ENCODE assay signal across 10 cellular contexts in genomic region chr1:225422795-225423517, GRCh38. TPM values are rescaled to one million over a fixed set of nuclear protein-coding genes. Genes with fewer than 3 reads are reported as not detected.
DNase-seq lines count a peak whose midpoint lies in the region; ATAC-seq and TF ChIP-seq lines count a peak whose summit lies in the region.
"Had no signal": no experiment of that assay in that cellular context is flagged by ENCODE, and none has a peak within 500 bp of the region (broad histone marks: within the 10 kb centered on the region; RNA-seq: fewer than 3 reads in every experiment).

No MANE protein-coding gene starts in this region.

- peak overlapping the region; percentile 79 for H3K27ac Mint-ChIP-seq in activated T-helper 17 cell treated with anti-CD3 and anti-CD28 coated beads, Interleukin-2, amount 50 U/mL, for 72 hours
- peak overlapping the region in 7 of 9 donors; percentile 12 to 85 (median 47) for H3K27ac Mint-ChIP-seq in naive thymus-derived CD4-positive, alpha-beta T cell

- intact Hi-C loops in naive thymus-derived CD4-positive, alpha-beta T cell (cut with micrococcal nuclease): loop anchor here in 1 of 2 donors (10.0 kb wide), 3 partner anchors 988 to 1578 kb away; partner anchors contain the start of genes DEGS1, TP53BP2 and WDR26

- H3K4me1 ChIP-seq in BLaER1 treated with 17β-estradiol and CSF1 and Interleukin-3, amounts not matched to agents 10 nM and 100 nM: peaks cover 37 to 53% (median 44%) of the 10 kb centered on the region in 10 experiments
- peaks cover 39% of the 10 kb centered on the region for H3K4me1 ChIP-seq in HEK293 (ENCODE audit: control insufficient read depth, insufficient read depth, low read length)
- H3K4me1 ChIP-seq in naive thymus-derived CD4-positive, alpha-beta T cell (ENCODE audit: control insufficient read depth in 2 of 2, insufficient read depth in 2 of 2, low read length in 2 of 2): peaks cover 26 to 36% of the 10 kb centered on the region in 2 donors

- H3K9ac ChIP-seq in BLaER1 treated with 17β-estradiol and CSF1 and Interleukin-3, amounts not matched to agents 10 nM and 100 nM: peak overlapping the region in 10 of 11 experiments; percentile 3 to 56 (median 19); a peak in 8 of 22 replicates

- H3K36me3 ChIP-seq in BLaER1 treated with 17β-estradiol and CSF1 and Interleukin-3, amounts not matched to agents 10 nM and 100 nM: peaks cover 33 to 70% (median 62%) of the 10 kb centered on the region in 11 experiments
- H3K36me3 ChIP-seq in HEK293 (ENCODE audit: control insufficient read depth in 2 of 2, insufficient read depth in 1 of 2, low read length in 2 of 2): peaks cover 39 to 45% of the 10 kb centered on the region in 2 experiments
- peaks cover 8 to 20% (median 16%) of the 10 kb centered on the region in 3 experiments for H3K36me3 ChIP-seq in naive thymus-derived CD4-positive, alpha-beta T cell (ENCODE audit: control insufficient read depth in 2 of 3, insufficient read depth in 3 of 3, low read length in 3 of 3)

- peak overlapping the region in 5 of 10 experiments; percentile 6 to 98 (median 14); a peak in 5 of 20 replicates for H3K4me3 ChIP-seq in BLaER1 treated with 17β-estradiol and CSF1 and Interleukin-3, amounts not matched to agents 10 nM and 100 nM
- H3K4me3 ChIP-seq in HEK293 (ENCODE audit: low read depth, low read length) (no peak overlapping the region), coronary artery (no peak overlapping the region)
- H3K4me3 ChIP-seq in naive thymus-derived CD4-positive, alpha-beta T cell (ENCODE audit: low read length): no peak overlapping the region
- H3K4me3 ChIP-seq: body of pancreas had no signal

- POLR2A ChIA-PET in HEK293 (lab: Yijun Ruan, JAX): no interaction called here
- POLR2A ChIA-PET in naive thymus-derived CD4-positive, alpha-beta T cell (lab: Charles Lee): interaction anchor here (0.8 to 11.0 kb wide), 2 partner anchors 21 to 459 kb away, joined by 4 to 236 read pairs; partner anchors contain the start of gene TMEM63A

- H3K27ac ChIP-seq in BLaER1 treated with 17β-estradiol and CSF1 and Interleukin-3, amounts not matched to agents 10 nM and 100 nM: peak overlapping the region in 10 of 11 experiments; percentile 2 to 99 (median 60); a peak in 18 of 22 replicates
- H3K27ac ChIP-seq in HEK293 (ENCODE audit: extremely low read depth, low read depth, low read length): 0 out of 2 replicates have a peak overlapping the region, but pooled peaks have one; percentile 2
- H3K27ac ChIP-seq in naive thymus-derived CD4-positive, alpha-beta T cell (ENCODE audit: low read depth, low read length): no peak overlapping the region
- H3K27ac ChIP-seq in coronary artery: no peak overlapping the region

- DNase-seq in naive thymus-derived CD4-positive, alpha-beta T cell: no peak
- no peak for DNase-seq in NCI-H510A treated with DMSO at 0.1 percent for 48 hours (lab: John Stamatoyannopoulos, UW)
- DNase-seq in coronary artery (ENCODE audit: low spot score): no peak
- DNase-seq in stimulated activated CD4-positive, alpha-beta T cell treated with anti-CD3 and anti-CD28 coated beads, Interleukin-4, amount 100 ng/mL, for 1 hour: no peak
- DNase-seq: body of pancreas, NCI-H226 had no signal

- H3K4me1 Mint-ChIP-seq in activated T-helper 17 cell treated with anti-CD3 and anti-CD28 coated beads, Interleukin-2, amount 50 U/mL, for 72 hours: peaks cover 35% of the 10 kb centered on the region
- H3K4me1 Mint-ChIP-seq in naive thymus-derived CD4-positive, alpha-beta T cell: peaks cover 46 to 76% (median 70%) of the 10 kb centered on the region in 7 donors

- H3K4me2 ChIP-seq in BLaER1 treated with 17β-estradiol and CSF1 and Interleukin-3, amounts not matched to agents 10 nM and 100 nM: peak overlapping the region; percentile 88 to 97 (median 90)

- H4K20me1 ChIP-seq in BLaER1 treated with 17β-estradiol and CSF1 and Interleukin-3, amounts not matched to agents 10 nM and 100 nM: peaks cover 47 to 98% (median 92%) of the 10 kb centered on the region in 11 experiments; a peak in 21 of 22 replicates

- H3K27me3 Mint-ChIP-seq in activated T-helper 17 cell treated with anti-CD3 and anti-CD28 coated beads, Interleukin-2, amount 50 U/mL, for 72 hours: no peaks in the 10 kb centered on the region
- H3K27me3 Mint-ChIP-seq in naive thymus-derived CD4-positive, alpha-beta T cell: no peaks in the 10 kb centered on the region

- H3K9me3 ChIP-seq in BLaER1 treated with 17β-estradiol and CSF1 and Interleukin-3, amounts not matched to agents 10 nM and 100 nM (replicated peaks in 1 of 11): no peaks in the 10 kb centered on the region
- H3K9me3 ChIP-seq in HEK293 (ENCODE audit: control insufficient read depth, insufficient read depth, low read depth, low read length): no peaks in the 10 kb centered on the region
- no peaks in the 10 kb centered on the region for H3K9me3 ChIP-seq in naive thymus-derived CD4-positive, alpha-beta T cell (ENCODE audit: control insufficient read depth in 2 of 3, low read length in 3 of 3)
- H3K9me3 ChIP-seq: body of pancreas had no signal

- H3K36me3 Mint-ChIP-seq in activated T-helper 17 cell treated with anti-CD3 and anti-CD28 coated beads, Interleukin-2, amount 50 U/mL, for 72 hours (ENCODE audit: low read depth): peaks cover 68% of the 10 kb centered on the region
- peaks cover 11 to 32% (median 20%) of the 10 kb centered on the region in 5 donors for H3K36me3 Mint-ChIP-seq in naive thymus-derived CD4-positive, alpha-beta T cell

- TF ChIP-seq CTCF in HEK293 (tag by site-specific recombination; IDR thresholded peaks at IDR 0.05): no peak
- TF ChIP-seq CTCF in coronary artery (IDR thresholded peaks at IDR 0.05): no peak

- ATAC-seq in activated T-helper 17 cell treated with anti-CD3 and anti-CD28 coated beads, Interleukin-2, amount 50 U/mL, for 72 hours (replicated peaks): no peak
- no peak for ATAC-seq in naive thymus-derived CD4-positive, alpha-beta T cell
- no peak for ATAC-seq in HG03442 (IDR thresholded peaks at IDR 0.05; ENCODE audit: unreplicated experiment)
- ATAC-seq: body of pancreas had no signal

- CTCF ChIA-PET in HEK293 (lab: Yijun Ruan, JAX): interaction anchor here (0.7 to 4.4 kb wide), 2 partner anchors 103 to 1908 kb away, joined by 3 to 16 read pairs; no protein-coding TSS in a partner anchor
- CTCF ChIA-PET in naive thymus-derived CD4-positive, alpha-beta T cell (lab: Charles Lee): no interaction called here

- no peaks in the 10 kb centered on the region for H3K9me3 Mint-ChIP-seq in activated T-helper 17 cell treated with anti-CD3 and anti-CD28 coated beads, Interleukin-2, amount 50 U/mL, for 72 hours
- no peaks in the 10 kb centered on the region for H3K9me3 Mint-ChIP-seq in naive thymus-derived CD4-positive, alpha-beta T cell

- peak overlapping the region; percentile 88 for H3K4me3 Mint-ChIP-seq in activated T-helper 17 cell treated with anti-CD3 and anti-CD28 coated beads, Interleukin-2, amount 50 U/mL, for 72 hours
- H3K4me3 Mint-ChIP-seq in naive thymus-derived CD4-positive, alpha-beta T cell: peak overlapping the region in 5 of 10 donors; percentile 0 to 90 (median 20)

- no peaks in the 10 kb centered on the region for H3K27me3 ChIP-seq in BLaER1 treated with 17β-estradiol and CSF1 and Interleukin-3, amounts not matched to agents 10 nM and 100 nM
- no peaks in the 10 kb centered on the region for H3K27me3 ChIP-seq in naive thymus-derived CD4-positive, alpha-beta T cell (ENCODE audit: control insufficient read depth in 2 of 2, insufficient read depth in 2 of 2, low read length in 2 of 2)
- H3K27me3 ChIP-seq: body of pancreas had no signal

TF ChIP-seq in HEK293, 187 proteins besides CTCF, POLR2A, EP300 and RAD21 (continues in another document):
- no peak for TF ChIP-seq ZSCAN23 (tag by site-specific recombination; IDR thresholded peaks at IDR 0.05)
- TF ChIP-seq ZNF600 (tag by site-specific recombination; IDR thresholded peaks at IDR 0.05): no peak
- peak; percentile 23; the same call in 1 of the 2 replicates for TF ChIP-seq PATZ1 (tag by site-specific recombination; IDR thresholded peaks at IDR 0.05)
- no peak for TF ChIP-seq ZNF302 (tag by site-specific recombination; IDR thresholded peaks at IDR 0.05; ENCODE audit: low read depth)
- 0 out of 2 replicates have a peak, but pooled peaks have one; percentile 44 for TF ChIP-seq ZXDB (tag by site-specific recombination; IDR thresholded peaks at IDR 0.05)
- no peak for TF ChIP-seq ZFP69B (tag by site-specific recombination; IDR thresholded peaks at IDR 0.05)
- 0 out of 2 replicates have a peak, but pooled peaks have one; percentile 3 for TF ChIP-seq FEZF1 (tag by site-specific recombination; IDR thresholded peaks at IDR 0.05)
- no peak for TF ChIP-seq ZNF223 (tag by site-specific recombination; IDR thresholded peaks at IDR 0.05)
- 0 out of 2 replicates have a peak, but pooled peaks have one; percentile 14 for TF ChIP-seq ZSCAN30 (tag by site-specific recombination; IDR thresholded peaks at IDR 0.05)
- no peak for TF ChIP-seq ZBTB7A (tag by site-specific recombination; IDR thresholded peaks at IDR 0.05; ENCODE audit: low read depth)
- TF ChIP-seq ZNF433 (tag by site-specific recombination; IDR thresholded peaks at IDR 0.05; ENCODE audit: low read depth): no peak
- 0 out of 2 replicates have a peak, but pooled peaks have one; percentile 13 for TF ChIP-seq GLIS2 (tag by site-specific recombination; IDR thresholded peaks at IDR 0.05)
- TF ChIP-seq ZNF549 (tag by site-specific recombination; IDR thresholded peaks at IDR 0.05): no peak
- no peak for TF ChIP-seq ZNF624 (tag by site-specific recombination; IDR thresholded peaks at IDR 0.05)

RNA-seq across cellular contexts. Expression of gene LBR, which starts 4.9 kb away (rescaled TPM):
- total RNA-seq in activated T-helper 17 cell treated with anti-CD3 and anti-CD28 coated beads, Interleukin-2, amount 50 U/mL, for 72 hours: 100 to 1,000 TPM; 123 to 184 TPM
- 100 to 1,000 TPM; 104 to 220 (median 132) TPM for total RNA-seq in naive thymus-derived CD4-positive, alpha-beta T cell
- polyA plus RNA-seq in naive thymus-derived CD4-positive, alpha-beta T cell: 100 to 1,000 TPM; 115 to 117 TPM

Comparison
In these comparisons a context has a peak if more than half of its experiments do, and no peak if none do; other contexts are left out.
1. H3K27ac ChIP-seq: peak in BLaER1 treated with 17β-estradiol and CSF1 and Interleukin-3, amounts not matched to agents 10 nM and 100 nM (10 of 11) and HEK293 (single experiment); none in naive thymus-derived CD4-positive, alpha-beta T cell (single experiment) and coronary artery (0 of 2).